Comparison of ENCODE assay signal across 1 cellular context in the genomic region with DNA sequence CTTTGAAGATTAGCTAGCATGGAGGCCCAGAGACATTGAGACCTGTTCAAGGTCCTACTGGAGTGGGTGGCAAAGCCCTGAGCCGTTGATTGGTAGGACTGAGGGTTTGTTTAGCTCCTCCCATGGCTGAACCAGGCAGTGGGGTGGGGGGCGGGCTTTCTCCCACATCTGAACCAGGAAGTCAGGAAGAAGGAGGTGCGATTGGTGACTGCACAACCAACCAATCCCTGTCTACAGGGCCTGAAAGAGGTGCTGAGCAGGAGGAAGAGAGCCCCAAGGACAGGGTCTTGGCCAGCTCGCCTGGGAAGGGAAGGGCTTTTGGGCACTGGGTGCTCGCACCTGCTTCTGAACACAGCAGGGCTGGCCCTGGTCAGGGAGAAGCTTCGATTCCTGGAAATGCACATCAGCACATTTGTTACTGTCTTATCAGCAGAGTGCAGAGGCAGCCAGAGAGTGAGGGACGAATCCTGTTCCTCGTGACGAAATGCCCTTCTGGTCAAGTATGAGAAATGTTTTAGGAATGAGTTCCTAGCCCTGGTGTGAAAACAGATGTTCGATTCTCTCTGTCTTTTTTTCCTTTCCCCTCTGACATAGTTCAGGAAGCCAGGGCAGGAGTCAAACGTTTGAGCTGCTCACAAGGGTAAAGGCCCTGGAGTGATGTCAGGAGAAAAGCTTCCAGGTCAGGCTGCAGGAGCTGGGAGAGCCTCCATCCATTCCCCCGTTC.
A peak's percentile ranks its signal among the peaks of the same experiment; 100 is the strongest.
TF ChIP-seq lines count a peak whose summit lies in the region.

No MANE protein-coding gene starts in this region.

TF ChIP-seq in K562, 482 proteins besides CTCF, POLR2A, EP300 and RAD21 (continued from another document and continues in another):
- TF ChIP-seq, protein P1, sequence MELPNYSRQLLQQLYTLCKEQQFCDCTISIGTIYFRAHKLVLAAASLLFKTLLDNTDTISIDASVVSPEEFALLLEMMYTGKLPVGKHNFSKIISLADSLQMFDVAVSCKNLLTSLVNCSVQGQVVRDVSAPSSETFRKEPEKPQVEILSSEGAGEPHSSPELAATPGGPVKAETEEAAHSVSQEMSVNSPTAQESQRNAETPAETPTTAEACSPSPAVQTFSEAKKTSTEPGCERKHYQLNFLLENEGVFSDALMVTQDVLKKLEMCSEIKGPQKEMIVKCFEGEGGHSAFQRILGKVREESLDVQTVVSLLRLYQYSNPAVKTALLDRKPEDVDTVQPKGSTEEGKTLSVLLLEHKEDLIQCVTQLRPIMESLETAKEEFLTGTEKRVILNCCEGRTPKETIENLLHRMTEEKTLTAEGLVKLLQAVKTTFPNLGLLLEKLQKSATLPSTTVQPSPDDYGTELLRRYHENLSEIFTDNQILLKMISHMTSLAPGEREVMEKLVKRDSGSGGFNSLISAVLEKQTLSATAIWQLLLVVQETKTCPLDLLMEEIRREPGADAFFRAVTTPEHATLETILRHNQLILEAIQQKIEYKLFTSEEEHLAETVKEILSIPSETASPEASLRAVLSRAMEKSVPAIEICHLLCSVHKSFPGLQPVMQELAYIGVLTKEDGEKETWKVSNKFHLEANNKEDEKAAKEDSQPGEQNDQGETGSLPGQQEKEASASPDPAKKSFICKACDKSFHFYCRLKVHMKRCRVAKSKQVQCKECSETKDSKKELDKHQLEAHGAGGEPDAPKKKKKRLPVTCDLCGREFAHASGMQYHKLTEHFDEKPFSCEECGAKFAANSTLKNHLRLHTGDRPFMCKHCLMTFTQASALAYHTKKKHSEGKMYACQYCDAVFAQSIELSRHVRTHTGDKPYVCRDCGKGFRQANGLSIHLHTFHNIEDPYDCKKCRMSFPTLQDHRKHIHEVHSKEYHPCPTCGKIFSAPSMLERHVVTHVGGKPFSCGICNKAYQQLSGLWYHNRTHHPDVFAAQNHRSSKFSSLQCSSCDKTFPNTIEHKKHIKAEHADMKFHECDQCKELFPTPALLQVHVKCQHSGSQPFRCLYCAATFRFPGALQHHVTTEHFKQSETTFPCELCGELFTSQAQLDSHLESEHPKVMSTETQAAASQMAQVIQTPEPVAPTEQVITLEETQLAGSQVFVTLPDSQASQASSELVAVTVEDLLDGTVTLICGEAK (IDR thresholded peaks at IDR 0.05), result no peak
- TF ChIP-seq, protein P1 (CRISPR knock-in tag; IDR thresholded peaks at IDR 0.05), result no peak
- TF ChIP-seq ZBTB17 (CRISPR knock-in tag; IDR thresholded peaks at IDR 0.05) (no peak), ZNF133 (CRISPR knock-in tag; IDR thresholded peaks at IDR 0.05) (no peak), SIRT6 (IDR thresholded peaks at IDR 0.05; ENCODE audit: low read depth, low read length) (no peak), SREBF2 (CRISPR knock-in tag; IDR thresholded peaks at IDR 0.05) (no peak), ZNF165 (CRISPR knock-in tag; IDR thresholded peaks at IDR 0.05; ENCODE audit: borderline replicate concordance) (no peak), KLF1 (tag; IDR thresholded peaks at IDR 0.05) (no peak), SNIP1 (IDR thresholded peaks at IDR 0.05; ENCODE audit: low read depth) (no peak), ZNF707 (CRISPR knock-in tag; conservative IDR thresholded peaks at IDR 0.05) (no peak), ZNF431 (CRISPR knock-in tag; IDR thresholded peaks at IDR 0.05) (no peak), PRMT5 (CRISPR knock-in tag; IDR thresholded peaks at IDR 0.05) (no peak), EZH2 (IDR thresholded peaks at IDR 0.05; ENCODE audit: borderline replicate concordance, low read depth, low read length) (no peak), OTX1 (CRISPR knock-in tag; IDR thresholded peaks at IDR 0.05) (no peak), MYC (IDR thresholded peaks at IDR 0.05; ENCODE audit: low read depth, low read length) (peak; percentile 75), MYC (CRISPR knock-in tag; IDR thresholded peaks at IDR 0.05; ENCODE audit: borderline replicate concordance, low read depth) (no peak), FOSL1 (tag; conservative IDR thresholded peaks at IDR 0.05) (peak; percentile 91), RB1 (IDR thresholded peaks at IDR 0.05; ENCODE audit: low read depth) (peak; percentile 23; the same call in 1 of the 2 replicates), ZNF551 (CRISPR knock-in tag; IDR thresholded peaks at IDR 0.05) (no peak), ZNF76 (CRISPR knock-in tag; IDR thresholded peaks at IDR 0.05; ENCODE audit: borderline replicate concordance) (0 out of 2 replicates have a peak, but pooled peaks have one; percentile 18), ZNF77 (CRISPR knock-in tag; IDR thresholded peaks at IDR 0.05) (no peak), CCAR2 (IDR thresholded peaks at IDR 0.05; ENCODE audit: low read depth, low read length) (no peak; the same call in 1 of the 2 replicates), FOXK2 (conservative IDR thresholded peaks at IDR 0.05 in 1 of 2, IDR thresholded peaks at IDR 0.05 in 1 of 2; ENCODE audit: low read depth in 2 of 2) (peak; percentile 12 to 47; a peak in 1 of 4 replicates)
- TF ChIP-seq, protein P2, sequence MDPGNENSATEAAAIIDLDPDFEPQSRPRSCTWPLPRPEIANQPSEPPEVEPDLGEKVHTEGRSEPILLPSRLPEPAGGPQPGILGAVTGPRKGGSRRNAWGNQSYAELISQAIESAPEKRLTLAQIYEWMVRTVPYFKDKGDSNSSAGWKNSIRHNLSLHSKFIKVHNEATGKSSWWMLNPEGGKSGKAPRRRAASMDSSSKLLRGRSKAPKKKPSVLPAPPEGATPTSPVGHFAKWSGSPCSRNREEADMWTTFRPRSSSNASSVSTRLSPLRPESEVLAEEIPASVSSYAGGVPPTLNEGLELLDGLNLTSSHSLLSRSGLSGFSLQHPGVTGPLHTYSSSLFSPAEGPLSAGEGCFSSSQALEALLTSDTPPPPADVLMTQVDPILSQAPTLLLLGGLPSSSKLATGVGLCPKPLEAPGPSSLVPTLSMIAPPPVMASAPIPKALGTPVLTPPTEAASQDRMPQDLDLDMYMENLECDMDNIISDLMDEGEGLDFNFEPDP (CRISPR knock-in tag; IDR thresholded peaks at IDR 0.05), result no peak
- TF ChIP-seq, protein P3, sequence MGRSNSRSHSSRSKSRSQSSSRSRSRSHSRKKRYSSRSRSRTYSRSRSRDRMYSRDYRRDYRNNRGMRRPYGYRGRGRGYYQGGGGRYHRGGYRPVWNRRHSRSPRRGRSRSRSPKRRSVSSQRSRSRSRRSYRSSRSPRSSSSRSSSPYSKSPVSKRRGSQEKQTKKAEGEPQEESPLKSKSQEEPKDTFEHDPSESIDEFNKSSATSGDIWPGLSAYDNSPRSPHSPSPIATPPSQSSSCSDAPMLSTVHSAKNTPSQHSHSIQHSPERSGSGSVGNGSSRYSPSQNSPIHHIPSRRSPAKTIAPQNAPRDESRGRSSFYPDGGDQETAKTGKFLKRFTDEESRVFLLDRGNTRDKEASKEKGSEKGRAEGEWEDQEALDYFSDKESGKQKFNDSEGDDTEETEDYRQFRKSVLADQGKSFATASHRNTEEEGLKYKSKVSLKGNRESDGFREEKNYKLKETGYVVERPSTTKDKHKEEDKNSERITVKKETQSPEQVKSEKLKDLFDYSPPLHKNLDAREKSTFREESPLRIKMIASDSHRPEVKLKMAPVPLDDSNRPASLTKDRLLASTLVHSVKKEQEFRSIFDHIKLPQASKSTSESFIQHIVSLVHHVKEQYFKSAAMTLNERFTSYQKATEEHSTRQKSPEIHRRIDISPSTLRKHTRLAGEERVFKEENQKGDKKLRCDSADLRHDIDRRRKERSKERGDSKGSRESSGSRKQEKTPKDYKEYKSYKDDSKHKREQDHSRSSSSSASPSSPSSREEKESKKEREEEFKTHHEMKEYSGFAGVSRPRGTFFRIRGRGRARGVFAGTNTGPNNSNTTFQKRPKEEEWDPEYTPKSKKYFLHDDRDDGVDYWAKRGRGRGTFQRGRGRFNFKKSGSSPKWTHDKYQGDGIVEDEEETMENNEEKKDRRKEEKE (IDR thresholded peaks at IDR 0.05; ENCODE audit: borderline replicate concordance in 1 of 2, control insufficient read depth in 1 of 2, low read depth in 2 of 2, low read length in 1 of 2), result no peak
- TF ChIP-seq, protein P4, sequence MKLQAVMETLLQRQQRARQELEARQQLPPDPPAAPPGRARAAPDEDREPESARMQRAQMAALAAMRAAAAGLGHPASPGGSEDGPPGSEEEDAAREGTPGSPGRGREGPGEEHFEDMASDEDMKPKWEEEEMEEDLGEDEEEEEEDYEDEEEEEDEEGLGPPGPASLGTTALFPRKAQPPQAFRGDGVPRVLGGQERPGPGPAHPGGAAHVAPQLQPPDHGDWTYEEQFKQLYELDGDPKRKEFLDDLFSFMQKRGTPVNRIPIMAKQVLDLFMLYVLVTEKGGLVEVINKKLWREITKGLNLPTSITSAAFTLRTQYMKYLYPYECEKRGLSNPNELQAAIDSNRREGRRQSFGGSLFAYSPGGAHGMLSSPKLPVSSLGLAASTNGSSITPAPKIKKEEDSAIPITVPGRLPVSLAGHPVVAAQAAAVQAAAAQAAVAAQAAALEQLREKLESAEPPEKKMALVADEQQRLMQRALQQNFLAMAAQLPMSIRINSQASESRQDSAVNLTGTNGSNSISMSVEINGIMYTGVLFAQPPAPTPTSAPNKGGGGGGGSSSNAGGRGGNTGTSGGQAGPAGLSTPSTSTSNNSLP (IDR thresholded peaks at IDR 0.05; ENCODE audit: borderline replicate concordance, low read depth, low read length), result no peak
- TF ChIP-seq, protein P5, sequence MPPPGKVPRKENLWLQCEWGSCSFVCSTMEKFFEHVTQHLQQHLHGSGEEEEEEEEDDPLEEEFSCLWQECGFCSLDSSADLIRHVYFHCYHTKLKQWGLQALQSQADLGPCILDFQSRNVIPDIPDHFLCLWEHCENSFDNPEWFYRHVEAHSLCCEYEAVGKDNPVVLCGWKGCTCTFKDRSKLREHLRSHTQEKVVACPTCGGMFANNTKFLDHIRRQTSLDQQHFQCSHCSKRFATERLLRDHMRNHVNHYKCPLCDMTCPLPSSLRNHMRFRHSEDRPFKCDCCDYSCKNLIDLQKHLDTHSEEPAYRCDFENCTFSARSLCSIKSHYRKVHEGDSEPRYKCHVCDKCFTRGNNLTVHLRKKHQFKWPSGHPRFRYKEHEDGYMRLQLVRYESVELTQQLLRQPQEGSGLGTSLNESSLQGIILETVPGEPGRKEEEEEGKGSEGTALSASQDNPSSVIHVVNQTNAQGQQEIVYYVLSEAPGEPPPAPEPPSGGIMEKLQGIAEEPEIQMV (tag; conservative IDR thresholded peaks at IDR 0.05; ENCODE audit: low read depth), result no peak
- TF ChIP-seq, protein P6, sequence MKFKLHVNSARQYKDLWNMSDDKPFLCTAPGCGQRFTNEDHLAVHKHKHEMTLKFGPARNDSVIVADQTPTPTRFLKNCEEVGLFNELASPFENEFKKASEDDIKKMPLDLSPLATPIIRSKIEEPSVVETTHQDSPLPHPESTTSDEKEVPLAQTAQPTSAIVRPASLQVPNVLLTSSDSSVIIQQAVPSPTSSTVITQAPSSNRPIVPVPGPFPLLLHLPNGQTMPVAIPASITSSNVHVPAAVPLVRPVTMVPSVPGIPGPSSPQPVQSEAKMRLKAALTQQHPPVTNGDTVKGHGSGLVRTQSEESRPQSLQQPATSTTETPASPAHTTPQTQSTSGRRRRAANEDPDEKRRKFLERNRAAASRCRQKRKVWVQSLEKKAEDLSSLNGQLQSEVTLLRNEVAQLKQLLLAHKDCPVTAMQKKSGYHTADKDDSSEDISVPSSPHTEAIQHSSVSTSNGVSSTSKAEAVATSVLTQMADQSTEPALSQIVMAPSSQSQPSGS (CRISPR knock-in tag; IDR thresholded peaks at IDR 0.05), result no peak
- TF ChIP-seq, protein P7, sequence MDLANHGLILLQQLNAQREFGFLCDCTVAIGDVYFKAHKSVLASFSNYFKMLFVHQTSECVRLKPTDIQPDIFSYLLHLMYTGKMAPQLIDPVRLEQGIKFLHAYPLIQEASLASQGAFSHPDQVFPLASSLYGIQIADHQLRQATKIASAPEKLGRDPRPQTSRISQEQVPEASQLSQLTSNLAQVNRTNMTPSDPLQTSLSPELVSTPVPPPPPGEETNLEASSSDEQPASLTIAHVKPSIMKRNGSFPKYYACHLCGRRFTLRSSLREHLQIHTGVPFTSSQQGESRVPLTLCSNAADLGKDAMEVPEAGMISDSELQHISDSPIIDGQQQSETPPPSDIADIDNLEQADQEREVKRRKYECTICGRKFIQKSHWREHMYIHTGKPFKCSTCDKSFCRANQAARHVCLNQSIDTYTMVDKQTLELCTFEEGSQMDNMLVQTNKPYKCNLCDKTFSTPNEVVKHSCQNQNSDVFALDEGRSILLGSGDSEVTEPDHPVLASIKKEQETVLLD (IDR thresholded peaks at IDR 0.05), result peak; percentile 46; the same call in 1 of the 2 replicates
- TF ChIP-seq, protein P8, sequence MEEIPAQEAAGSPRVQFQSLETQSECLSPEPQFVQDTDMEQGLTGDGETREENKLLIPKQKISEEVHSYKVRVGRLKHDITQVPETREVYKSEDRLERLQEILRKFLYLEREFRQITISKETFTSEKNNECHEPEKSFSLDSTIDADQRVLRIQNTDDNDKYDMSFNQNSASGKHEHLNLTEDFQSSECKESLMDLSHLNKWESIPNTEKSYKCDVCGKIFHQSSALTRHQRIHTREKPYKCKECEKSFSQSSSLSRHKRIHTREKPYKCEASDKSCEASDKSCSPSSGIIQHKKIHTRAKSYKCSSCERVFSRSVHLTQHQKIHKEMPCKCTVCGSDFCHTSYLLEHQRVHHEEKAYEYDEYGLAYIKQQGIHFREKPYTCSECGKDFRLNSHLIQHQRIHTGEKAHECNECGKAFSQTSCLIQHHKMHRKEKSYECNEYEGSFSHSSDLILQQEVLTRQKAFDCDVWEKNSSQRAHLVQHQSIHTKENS (CRISPR knock-in tag; IDR thresholded peaks at IDR 0.05), result no peak
- TF ChIP-seq, protein P9, sequence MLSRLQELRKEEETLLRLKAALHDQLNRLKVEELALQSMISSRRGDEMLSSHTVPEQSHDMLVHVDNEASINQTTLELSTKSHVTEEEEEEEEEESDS (CRISPR knock-in tag; IDR thresholded peaks at IDR 0.05), result no peak
